8 cellular contexts compared by ENCODE assay signal in genomic region chr3:151379083-151379734, GRCh38. TPM values are rescaled to one million over a fixed set of nuclear protein-coding genes. Genes with fewer than 3 reads are reported as not detected.
DNase-seq lines count a peak whose midpoint lies in the region; ATAC-seq and TF ChIP-seq lines count a peak whose summit lies in the region.

No MANE protein-coding gene starts in this region.

- no peaks in the 10 kb centered on the region for H3K9me3 ChIP-seq in H9 (ENCODE audit: control insufficient read depth, low read depth, low read length)
- no peaks in the 10 kb centered on the region for H3K9me3 ChIP-seq in OCI-LY3 (ENCODE audit: insufficient read depth, low read length)

- H3K4me2 ChIP-seq in H9 (ENCODE audit: insufficient read depth, insufficient read length, low read length) = no peak overlapping the region
- no peak overlapping the region for H3K4me2 ChIP-seq in OCI-LY3 (ENCODE audit: low read length)

- H3K36me3 Mint-ChIP-seq in H9 (ENCODE audit: insufficient read depth in 1 of 3, low read depth in 3 of 3) = peaks cover 4 to 25% (median 18%) of the 10 kb centered on the region in 3 experiments; a peak in 5 of 7 replicates
- no peaks in the 10 kb centered on the region for H3K36me3 Mint-ChIP-seq in stimulated activated memory B cell treated with anti-CD40 and anti-IgM and Interleukin-4, amounts not matched to agents 10 μg/mL and 1 μg/mL and 100 μg/mL, for 72 hours

- no peak overlapping the region for H3K27ac Mint-ChIP-seq in H9
- peak overlapping the region; percentile 57 for H3K27ac Mint-ChIP-seq in stimulated activated memory B cell treated with anti-CD40 and anti-IgM and Interleukin-4, amounts not matched to agents 10 μg/mL and 1 μg/mL and 100 μg/mL, for 72 hours

- WGBS in H9 (ENCODE audit: extremely low coverage, insufficient read length, low lambda C conversion rate) = no CpG with 5 or more reads among the region's 4 CpGs

- no peak overlapping the region for H2BK12ac ChIP-seq in H9 (ENCODE audit: insufficient read length, low read depth, low read length)

- H3K9ac ChIP-seq in H9 (ENCODE audit: extremely low read depth, insufficient read length, low read length) (no peak overlapping the region), OCI-LY3 (ENCODE audit: low read length) (no peak overlapping the region)

- H2AK5ac ChIP-seq in H9 (ENCODE audit: insufficient read length, low read length) = no peak overlapping the region

- no peak overlapping the region for H2BK5ac ChIP-seq in H9 (ENCODE audit: insufficient read length, low read length)

- no peak overlapping the region for H3K56ac ChIP-seq in H9 (ENCODE audit: insufficient read length, low read depth, low read length)

- H4K20me1 ChIP-seq in H9 (ENCODE audit: control insufficient read depth, insufficient read depth, insufficient read length) (no peaks in the 10 kb centered on the region), OCI-LY3 (ENCODE audit: insufficient read depth, low read length) (no peaks in the 10 kb centered on the region)

- no peak overlapping the region for H2BK15ac ChIP-seq in H9 (ENCODE audit: low read depth, low read length)

- peak; percentile 18 for DNase-seq in DMS53 (lab: John Stamatoyannopoulos, UW)
- DNase-seq in DMS53 treated with DMSO at 0.1 percent for 48 hours (lab: John Stamatoyannopoulos, UW; ENCODE audit: unreplicated experiment) = no peak
- peak; percentile 65 for DNase-seq in H9
- no peak for DNase-seq in fibroblast of villous mesenchyme (ENCODE audit: low read depth)
- DNase-seq in OCI-M2 (lab: John Stamatoyannopoulos, UW; ENCODE audit: unreplicated experiment) = no peak

- no peaks in the 10 kb centered on the region for H3K4me1 ChIP-seq in H9 (ENCODE audit: insufficient read depth, low read length)
- H3K4me1 ChIP-seq in OCI-LY3 (ENCODE audit: low read length) = peaks cover 83% of the 10 kb centered on the region

- H3K4me1 Mint-ChIP-seq in H9 = no peaks in the 10 kb centered on the region
- H3K4me1 Mint-ChIP-seq in stimulated activated memory B cell treated with anti-CD40 and anti-IgM and Interleukin-4, amounts not matched to agents 10 μg/mL and 1 μg/mL and 100 μg/mL, for 72 hours = peaks cover 39% of the 10 kb centered on the region

- H3K79me2 ChIP-seq in H9 (ENCODE audit: insufficient read depth, low read length) (no peaks in the 10 kb centered on the region), OCI-LY3 (ENCODE audit: low read length) (no peaks in the 10 kb centered on the region)

- no peaks in the 10 kb centered on the region for H3K36me3 ChIP-seq in OCI-LY3 (replicated peaks; ENCODE audit: low read depth, low read length)

- TF ChIP-seq CTCF in H9 (conservative IDR thresholded peaks at IDR 0.05) (peak; percentile 90), OCI-LY3 (IDR thresholded peaks at IDR 0.05; ENCODE audit: low read depth, low read length) (peak; percentile 88), fibroblast of villous mesenchyme (IDR thresholded peaks at IDR 0.05; ENCODE audit: insufficient read depth, low read depth, low read length) (peak; percentile 84)

- H2BK120ac ChIP-seq in H9 (ENCODE audit: low read depth, low read length, poor library complexity, severe bottlenecking) = no peak overlapping the region

- no peaks in the 10 kb centered on the region for H3K23me2 ChIP-seq in H9 (ENCODE audit: insufficient read length, low read depth, low read length, poor library complexity, severe bottlenecking)

- no peak overlapping the region for H4K5ac ChIP-seq in H9 (ENCODE audit: insufficient read length, low read depth, low read length)

- no peaks in the 10 kb centered on the region for H3K9me3 Mint-ChIP-seq in H9
- H3K9me3 Mint-ChIP-seq in stimulated activated memory B cell treated with anti-CD40 and anti-IgM and Interleukin-4, amounts not matched to agents 10 μg/mL and 1 μg/mL and 100 μg/mL, for 72 hours = no peaks in the 10 kb centered on the region

- H4K91ac ChIP-seq in H9 (ENCODE audit: insufficient read length, low read depth, low read length) = no peak overlapping the region

- H3K14ac ChIP-seq in H9 (ENCODE audit: insufficient read depth, low read length) = no peak overlapping the region

- H4K8ac ChIP-seq in H9 (replicated peaks; ENCODE audit: insufficient read length, low read depth, low read length) = no peak overlapping the region

- H3K4ac ChIP-seq in H9 (ENCODE audit: low read depth, low read length) = no peak overlapping the region

- no peaks in the 10 kb centered on the region for H3K27me3 Mint-ChIP-seq in H9 (ENCODE audit: low read depth)
- no peaks in the 10 kb centered on the region for H3K27me3 Mint-ChIP-seq in stimulated activated memory B cell treated with anti-CD40 and anti-IgM and Interleukin-4, amounts not matched to agents 10 μg/mL and 1 μg/mL and 100 μg/mL, for 72 hours

- no peaks in the 10 kb centered on the region for H3K79me1 ChIP-seq in H9 (ENCODE audit: insufficient read depth, low read depth, low read length, poor library complexity, severe bottlenecking)

- peak; percentile 75 for ATAC-seq in stimulated activated memory B cell treated with anti-CD40 and anti-IgM and Interleukin-4, amounts not matched to agents 10 μg/mL and 1 μg/mL and 100 μg/mL, for 72 hours
- no peak for ATAC-seq in GM19452 (IDR thresholded peaks at IDR 0.05; ENCODE audit: unreplicated experiment)

- H3K4me3 ChIP-seq in OCI-LY3 (ENCODE audit: low read length) (no peak overlapping the region), fibroblast of villous mesenchyme (ENCODE audit: low read depth, low read length) (no peak overlapping the region)

- H2BK20ac ChIP-seq in H9 (ENCODE audit: low read depth, low read length, poor library complexity, severe bottlenecking) = no peak overlapping the region

- H2AFZ ChIP-seq in H9 (ENCODE audit: low read length) (no peak overlapping the region), OCI-LY3 (ENCODE audit: low read depth, low read length) (no peak overlapping the region)

- H3K18ac ChIP-seq in H9 (ENCODE audit: insufficient read length, low read depth, low read length) = no peak overlapping the region

- no peaks in the 10 kb centered on the region for H3K27me3 ChIP-seq in H9 (ENCODE audit: insufficient read depth, low read length)
- H3K27me3 ChIP-seq in OCI-LY3 (ENCODE audit: low read depth, low read length) = no peaks in the 10 kb centered on the region

- H3K4me3 Mint-ChIP-seq in H9 = no peak overlapping the region
- no peak overlapping the region for H3K4me3 Mint-ChIP-seq in stimulated activated memory B cell treated with anti-CD40 and anti-IgM and Interleukin-4, amounts not matched to agents 10 μg/mL and 1 μg/mL and 100 μg/mL, for 72 hours

- no peak overlapping the region for H3K23ac ChIP-seq in H9 (ENCODE audit: insufficient read length, low read depth, low read length)

- no peak overlapping the region for H3T11ph ChIP-seq in H9 (ENCODE audit: low read length)

- no peak overlapping the region for H3K27ac ChIP-seq in H9 (ENCODE audit: insufficient read length, low read depth, low read length)
- H3K27ac ChIP-seq in OCI-LY3 (ENCODE audit: low read length) = peak overlapping the region; percentile 50

RNA-seq across cellular contexts. Expression of gene P2RY12, which starts 5.3 kb away (rescaled TPM):
- total RNA-seq in H9 (2021) = not detected in 2 replicates
- under 0.01 TPM in 1 of 2 replicates, not detected in the other for total RNA-seq in fibroblast of villous mesenchyme

RNA-seq across cellular contexts. Expression of gene P2RY13, which starts 49.9 kb away (rescaled TPM):
- total RNA-seq in H9 (2021) (not detected in 2 replicates), fibroblast of villous mesenchyme (not detected in 2 replicates)

Comparison
In these comparisons a context has a peak if more than half of its experiments do, and no peak if none do; other contexts are left out.
1. DNase-seq: peak in DMS53 (single experiment) and H9 (single experiment); none in DMS53 treated with DMSO at 0.1 percent for 48 hours (single experiment), fibroblast of villous mesenchyme (single experiment) and OCI-M2 (single experiment).
2. Peak in every context shown above with its lines, with median percentiles within 50 percentile points of each other: CTCF ChIP-seq.